In the genomic region with DNA sequence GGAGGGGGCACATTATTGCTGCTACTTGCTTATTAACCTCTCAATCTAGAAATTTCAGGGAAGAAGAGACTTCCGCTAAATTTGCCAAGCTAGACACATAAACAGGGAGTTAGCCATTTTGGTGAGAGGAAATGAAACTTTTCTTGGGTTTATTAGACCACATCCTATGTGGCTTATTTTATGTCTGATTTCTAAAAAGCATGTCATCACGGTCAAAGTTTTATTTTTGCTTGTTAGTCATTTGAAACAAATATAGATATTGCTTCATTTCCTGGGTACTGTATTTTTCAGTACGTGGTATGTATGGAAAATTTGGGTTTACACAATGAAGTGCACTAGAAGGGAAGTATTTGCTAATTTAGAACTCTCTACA, we compare ENCODE assay signal across 8 cellular contexts.
A peak's percentile ranks its signal among the peaks of the same experiment; 100 is the strongest.
DNase-seq lines count a peak whose midpoint lies in the region; ATAC-seq, FAIRE-seq and TF ChIP-seq lines count a peak whose summit lies in the region.

No MANE protein-coding gene starts in this region.

- peaks cover 4% of the 10 kb centered on the region for H3K9me3 Mint-ChIP-seq in activated T-helper 2 cell treated with anti-CD3 and anti-CD28 coated beads, Interferon-gamma antibody, Interleukin-2, Interleukin-4, amounts not matched to agents 10 μg/mL and 5 μg/mL and 100 μg/mL, durations not matched to agents 14 hours and 24 hours and 36 hours

- H3K9me2 ChIP-seq in MM.1S (replicated peaks; ENCODE audit: insufficient read depth, low read length) (no peaks in the 10 kb centered on the region), Karpas-422 (replicated peaks; ENCODE audit: insufficient read depth, low read length) (no peaks in the 10 kb centered on the region)

- ATAC-seq in GM21390 (IDR thresholded peaks at IDR 0.05; ENCODE audit: unreplicated experiment): peak; percentile 75

- H3K4me3 ChIP-seq in A673 (ENCODE audit: low read depth, low read length, poor library complexity, severe bottlenecking) (no peak overlapping the region), MM.1S (ENCODE audit: low read length) (no peak overlapping the region), endothelial cell of umbilical vein (replicated peaks in 1 of 3; ENCODE audit: insufficient read depth in 1 of 3, low read depth in 1 of 3, low read length in 3 of 3) (no peak overlapping the region), Karpas-422 (ENCODE audit: low read length) (no peak overlapping the region)

- H3K9ac ChIP-seq in MM.1S (ENCODE audit: low read length): no peak overlapping the region
- H3K9ac ChIP-seq in endothelial cell of umbilical vein (replicated peaks; ENCODE audit: extremely low read depth, insufficient read depth, low read length): no peak overlapping the region
- no peak overlapping the region for H3K9ac ChIP-seq in Karpas-422 (ENCODE audit: low read length)

- no peak overlapping the region for H3K4me2 ChIP-seq in MM.1S (ENCODE audit: low read depth, low read length)
- H3K4me2 ChIP-seq in endothelial cell of umbilical vein (ENCODE audit: insufficient read depth, low read length): peak overlapping the region; percentile 60
- H3K4me2 ChIP-seq in Karpas-422 (ENCODE audit: low read depth, low read length, poor library complexity, severe bottlenecking): no peak overlapping the region

- H3K9me3 ChIP-seq in A673 (ENCODE audit: low read depth, low read length, poor library complexity, severe bottlenecking) (no peaks in the 10 kb centered on the region), MM.1S (replicated peaks; ENCODE audit: insufficient read depth, low read length) (no peaks in the 10 kb centered on the region), endothelial cell of umbilical vein (replicated peaks; ENCODE audit: control insufficient read depth, insufficient read depth, low read length) (no peaks in the 10 kb centered on the region), Karpas-422 (ENCODE audit: low read length) (no peaks in the 10 kb centered on the region)

- H3K4me1 ChIP-seq in A673 (ENCODE audit: insufficient read depth, low read length, poor library complexity, severe bottlenecking) (peaks cover 37% of the 10 kb centered on the region), MM.1S (ENCODE audit: low read length) (no peaks in the 10 kb centered on the region), endothelial cell of umbilical vein (ENCODE audit: control insufficient read depth, extremely low read depth, insufficient read depth, low read length) (peaks cover 17% of the 10 kb centered on the region), Karpas-422 (ENCODE audit: low read length) (no peaks in the 10 kb centered on the region)

- H2AFZ ChIP-seq in MM.1S (ENCODE audit: low read length): no peak overlapping the region
- no peak overlapping the region for H2AFZ ChIP-seq in endothelial cell of umbilical vein (ENCODE audit: low read depth, low read length)
- no peak overlapping the region for H2AFZ ChIP-seq in Karpas-422 (ENCODE audit: low read length)

- no peak for TF ChIP-seq POLR2A in endothelial cell of umbilical vein (IDR thresholded peaks at IDR 0.05; ENCODE audit: low read depth, low read length)
- no peak for TF ChIP-seq POLR2A in GM12892 (IDR thresholded peaks at IDR 0.05; ENCODE audit: low read depth, low read length)

- DNase-seq in A673 (ENCODE audit: low spot score) (peak; percentile 70), MM.1S (peak; percentile 8), endothelial cell of umbilical vein (ENCODE audit: low read depth, low spot score) (peak; percentile 26), Karpas-422 (no peak), GM12892 (ENCODE audit: insufficient read length) (no peak), HTR-8/SVneo (ENCODE audit: insufficient read length, low spot score) (no peak)
- no peak for DNase-seq in activated T-helper 2 cell treated with anti-CD3 and anti-CD28 coated beads, Interferon-gamma antibody, Interleukin-2, Interleukin-4, amounts not matched to agents 10 μg/mL and 5 μg/mL and 100 μg/mL, durations not matched to agents 14 hours and 24 hours and 36 hours (ENCODE audit: low spot score)

- H3K27me3 ChIP-seq in A673 (replicated peaks; ENCODE audit: insufficient read depth, low read depth, low read length, poor library complexity): no peaks in the 10 kb centered on the region
- no peaks in the 10 kb centered on the region for H3K27me3 ChIP-seq in MM.1S (replicated peaks; ENCODE audit: insufficient read depth, low read length)
- no peaks in the 10 kb centered on the region for H3K27me3 ChIP-seq in endothelial cell of umbilical vein (ENCODE audit: control insufficient read depth in 2 of 2, insufficient read depth in 2 of 2, low read length in 2 of 2)
- H3K27me3 ChIP-seq in Karpas-422 (ENCODE audit: low read length): no peaks in the 10 kb centered on the region

- TF ChIP-seq CTCF in A673 (conservative IDR thresholded peaks at IDR 0.05; ENCODE audit: low read depth, low read length): no peak
- TF ChIP-seq CTCF in MM.1S (IDR thresholded peaks at IDR 0.05; ENCODE audit: low read length): no peak
- TF ChIP-seq CTCF in endothelial cell of umbilical vein (IDR thresholded peaks at IDR 0.05; ENCODE audit: extremely low read depth in 1 of 2, insufficient read depth in 1 of 2, low read depth in 1 of 2, low read length in 2 of 2): no peak

- H3K36me3 Mint-ChIP-seq in activated T-helper 2 cell treated with anti-CD3 and anti-CD28 coated beads, Interferon-gamma antibody, Interleukin-2, Interleukin-4, amounts not matched to agents 10 μg/mL and 5 μg/mL and 100 μg/mL, durations not matched to agents 14 hours and 24 hours and 36 hours (ENCODE audit: low read depth): no peaks in the 10 kb centered on the region

- FAIRE-seq in endothelial cell of umbilical vein (lab: Jason Lieb, UNC) (no peak), GM12892 (lab: Jason Lieb, UNC) (no peak), HTR-8/SVneo (lab: Jason Lieb, UNC) (no peak)

- no peak overlapping the region for H3K27ac Mint-ChIP-seq in activated T-helper 2 cell treated with anti-CD3 and anti-CD28 coated beads, Interferon-gamma antibody, Interleukin-2, Interleukin-4, amounts not matched to agents 10 μg/mL and 5 μg/mL and 100 μg/mL, durations not matched to agents 14 hours and 24 hours and 36 hours

- H4K20me1 ChIP-seq in MM.1S (ENCODE audit: insufficient read depth, low read length) (no peaks in the 10 kb centered on the region), endothelial cell of umbilical vein (replicated peaks; ENCODE audit: control insufficient read depth, extremely low read depth, insufficient read depth, low read length) (peaks cover 2% of the 10 kb centered on the region), Karpas-422 (ENCODE audit: insufficient read depth, low read depth, low read length) (no peaks in the 10 kb centered on the region)

- no peaks in the 10 kb centered on the region for H3K79me2 ChIP-seq in MM.1S (ENCODE audit: low read length)
- no peaks in the 10 kb centered on the region for H3K79me2 ChIP-seq in endothelial cell of umbilical vein (ENCODE audit: control insufficient read depth, insufficient read depth, low read length)
- H3K79me2 ChIP-seq in Karpas-422 (ENCODE audit: low read length): no peaks in the 10 kb centered on the region

- H3K4me1 Mint-ChIP-seq in activated T-helper 2 cell treated with anti-CD3 and anti-CD28 coated beads, Interferon-gamma antibody, Interleukin-2, Interleukin-4, amounts not matched to agents 10 μg/mL and 5 μg/mL and 100 μg/mL, durations not matched to agents 14 hours and 24 hours and 36 hours (ENCODE audit: low read depth): peaks cover 16% of the 10 kb centered on the region

- CTCF ChIA-PET in A673 (lab: Charles Lee): no interaction called here
- CTCF ChIA-PET in endothelial cell of umbilical vein (lab: Charles Lee): interaction anchor here (1.1 to 1.3 kb wide), 2 partner anchors 13 kb away, joined by 4 to 5 read pairs; no protein-coding TSS in a partner anchor

- H3K27ac ChIP-seq in A673 (ENCODE audit: low read depth, low read length, poor library complexity, severe bottlenecking): peak overlapping the region; percentile 5
- no peak overlapping the region for H3K27ac ChIP-seq in MM.1S (ENCODE audit: low read length)
- H3K27ac ChIP-seq in endothelial cell of umbilical vein (ENCODE audit: insufficient read depth, low read depth, low read length): peak overlapping the region; percentile 46
- H3K27ac ChIP-seq in Karpas-422 (ENCODE audit: low read length): no peak overlapping the region

- BruUV-seq in A673 (replicated peaks; lab: Mats Ljungman, UMichigan) (no TSS peak), endothelial cell of umbilical vein (replicated peaks; lab: Mats Ljungman, UMichigan) (no TSS peak)

- no peaks in the 10 kb centered on the region for H3F3A ChIP-seq in MM.1S (ENCODE audit: insufficient read depth, low read length)

- H3K27me3 Mint-ChIP-seq in activated T-helper 2 cell treated with anti-CD3 and anti-CD28 coated beads, Interferon-gamma antibody, Interleukin-2, Interleukin-4, amounts not matched to agents 10 μg/mL and 5 μg/mL and 100 μg/mL, durations not matched to agents 14 hours and 24 hours and 36 hours (ENCODE audit: low read depth): peaks cover 4% of the 10 kb centered on the region

- no peak overlapping the region for H3K4me3 Mint-ChIP-seq in activated T-helper 2 cell treated with anti-CD3 and anti-CD28 coated beads, Interferon-gamma antibody, Interleukin-2, Interleukin-4, amounts not matched to agents 10 μg/mL and 5 μg/mL and 100 μg/mL, durations not matched to agents 14 hours and 24 hours and 36 hours (ENCODE audit: low read depth)

- dilution Hi-C loops in endothelial cell of umbilical vein (cut with MboI; ENCODE audit: extremely low pct_ligation_motif_present, low sequenced_read_pairs): no loop called here

- no peaks in the 10 kb centered on the region for H3K36me3 ChIP-seq in A673 (ENCODE audit: insufficient read depth, low read length, poor library complexity, severe bottlenecking)
- no peaks in the 10 kb centered on the region for H3K36me3 ChIP-seq in MM.1S (replicated peaks; ENCODE audit: insufficient read depth, low read length)
- H3K36me3 ChIP-seq in endothelial cell of umbilical vein (ENCODE audit: control insufficient read depth in 2 of 2, extremely low read depth in 1 of 2, insufficient read depth in 2 of 2, low read length in 2 of 2): no peaks in the 10 kb centered on the region
- no peaks in the 10 kb centered on the region for H3K36me3 ChIP-seq in Karpas-422 (ENCODE audit: insufficient read depth, low read length)

- POLR2A ChIA-PET in A673 (lab: Charles Lee; ENCODE audit: low non-redundant PET) (no interaction called here), endothelial cell of umbilical vein (lab: Charles Lee) (no interaction called here)

- intact Hi-C loops in A673 (cut with micrococcal nuclease; ENCODE audit: unreplicated experiment): loop anchor here (10.0 kb wide), 1 partner anchor 719 kb away; a partner anchor contains a TSS
- intact Hi-C loops in endothelial cell of umbilical vein (cut with micrococcal nuclease): no loop called here
- intact Hi-C loops in activated T-helper 2 cell treated with anti-CD3 and anti-CD28 coated beads, Interferon-gamma antibody, Interleukin-2, Interleukin-4, amounts not matched to agents 10 μg/mL and 5 μg/mL and 100 μg/mL, durations not matched to agents 14 hours and 24 hours and 36 hours (cut with micrococcal nuclease): no loop called here

- no peaks in the 10 kb centered on the region for H3K9me1 ChIP-seq in endothelial cell of umbilical vein (replicated peaks; ENCODE audit: control insufficient read depth, extremely low read depth, insufficient read depth, low read length)

TF ChIP-seq in endothelial cell of umbilical vein, 7 proteins besides CTCF, POLR2A, EP300 and RAD21 (continues in another document):
- TF ChIP-seq POLR2AphosphoS5 (IDR thresholded peaks at IDR 0.05; ENCODE audit: insufficient read depth, low read depth, low read length): no peak

Comparison
In these comparisons a context has a peak if more than half of its experiments do, and no peak if none do; other contexts are left out.
1. DNase-seq: peak in A673 (single experiment), MM.1S (single experiment) and endothelial cell of umbilical vein (single experiment); none in activated T-helper 2 cell treated with anti-CD3 and anti-CD28 coated beads, Interferon-gamma antibody, Interleukin-2, Interleukin-4, amounts not matched to agents 10 μg/mL and 5 μg/mL and 100 μg/mL, durations not matched to agents 14 hours and 24 hours and 36 hours (single experiment), Karpas-422 (single experiment), GM12892 (single experiment) and HTR-8/SVneo (single experiment).
2. H3K27ac ChIP-seq: peak in A673 (single experiment) and endothelial cell of umbilical vein (single experiment); none in MM.1S (single experiment) and Karpas-422 (single experiment).